In genomic region chr4:118591339-118592046, GRCh38 we compare ENCODE assay signal across 8 cellular contexts.
A peak's percentile ranks its signal among the peaks of the same experiment; 100 is the strongest.
DNase-seq lines count a peak whose midpoint lies in the region; ATAC-seq and TF ChIP-seq lines count a peak whose summit lies in the region.
"Not testable (repeated sequence)": the region's sequence is repeated elsewhere in the genome, so short reads cannot be mapped to it uniquely, and the experiment has no call there.

No MANE protein-coding gene starts in this region.

- 0% methylated on average over 3 of the region's 28 CpGs; no CpG with 5 or more reads in 1 of the 2 donors for WGBS in esophagus squamous epithelium, 2 donors

- peak overlapping the region; percentile 86 to 91 (median 86) for H3K27ac ChIP-seq in esophagus squamous epithelium
- H3K27ac ChIP-seq in muscle layer of colon (ENCODE audit: low read depth, low read length), result peak overlapping the region; percentile 84

- H3K9ac ChIP-seq in muscle layer of colon (ENCODE audit: low read length), result peak overlapping the region; percentile 33

- TF ChIP-seq CTCF in esophagus squamous epithelium (IDR thresholded peaks at IDR 0.05), result peak in 3 of 6 experiments; percentile 9 to 53 (median 35)

- DNase-seq in DMS53 (lab: John Stamatoyannopoulos, UW), result peak; percentile 96
- peak; percentile 8 for DNase-seq in HuH-7.5 (ENCODE audit: low spot score)
- DNase-seq in RKO (ENCODE audit: low spot score), result peak; percentile 85
- DNase-seq in activated T-helper 1 cell treated with anti-CD3 and anti-CD28 coated beads, Interleukin-2, amount 50 U/mL, for 16 hours (ENCODE audit: low read depth in 1 of 2, low spot score in 1 of 2), result peak; percentile 85 to 96
- DNase-seq in esophagus squamous epithelium (lab: John Stamatoyannopoulos, UW), result peak; percentile 56
- DNase-seq in stimulated activated CD8-positive, alpha-beta memory T cell treated with anti-CD3 and anti-CD28 coated beads, Interleukin-4, amount 100 ng/mL, for 4 hours (ENCODE audit: low read depth in 2 of 2, low spot score in 1 of 2), result peak; percentile 87 to 95

- H3K27me3 ChIP-seq in esophagus squamous epithelium; muscle layer of colon (ENCODE audit: control insufficient read depth in 1 of 2, insufficient read depth in 2 of 2, low read length in 2 of 2): not testable (repeated sequence)

- H3K4me3 ChIP-seq in esophagus squamous epithelium, result peak overlapping the region; percentile 44 to 68 (median 58)
- peak overlapping the region; percentile 33 to 56 for H3K4me3 ChIP-seq in muscle layer of colon (ENCODE audit: low read depth in 1 of 2, low read length in 2 of 2)

- not testable (repeated sequence) for H3K9me3 ChIP-seq in esophagus squamous epithelium; muscle layer of colon (ENCODE audit: low read length)

- peak in 3 of 4 donors; percentile 38 to 90 (median 63) for TF ChIP-seq POLR2A in esophagus squamous epithelium (IDR thresholded peaks at IDR 0.05)

- peak; percentile 96 for ATAC-seq in GM21576 (IDR thresholded peaks at IDR 0.05; ENCODE audit: unreplicated experiment)

- peaks cover 0 to 12% (median 0%) of the 10 kb centered on the region in 3 donors for H3K4me1 ChIP-seq in esophagus squamous epithelium
- not testable (repeated sequence) for H3K4me1 ChIP-seq in muscle layer of colon (ENCODE audit: insufficient read depth, low read length)

- H3K36me3 ChIP-seq in esophagus squamous epithelium; muscle layer of colon (ENCODE audit: insufficient read depth, low read length): not testable (repeated sequence)

- intact Hi-C loops in esophagus squamous epithelium (cut with DNase I), result not testable (repeated sequence)

Comparison
In these comparisons a context has a peak if more than half of its experiments do, and no peak if none do; other contexts are left out.
1. Peak in every context shown above with its lines: DNase-seq, ATAC-seq, H3K4me3 ChIP-seq and H3K27ac ChIP-seq.
2. DNase-seq: peak in every context shown above with its lines; median percentile 96 in DMS53; 91 in stimulated activated CD8-positive, alpha-beta memory T cell treated with anti-CD3 and anti-CD28 coated beads, Interleukin-4, amount 100 ng/mL, for 4 hours; 90 in activated T-helper 1 cell treated with anti-CD3 and anti-CD28 coated beads, Interleukin-2, amount 50 U/mL, for 16 hours; 85 in RKO; 56 in esophagus squamous epithelium; 8 in HuH-7.5.